In genomic region chr2:123993728-123994323, GRCh38 we compare ENCODE assay signal across 8 cellular contexts. TPM values are rescaled to one million over a fixed set of nuclear protein-coding genes. Genes with fewer than 3 reads are reported as not detected.
A peak's percentile ranks its signal among the peaks of the same experiment; 100 is the strongest.
DNase-seq lines count a peak whose midpoint lies in the region; ATAC-seq and TF ChIP-seq lines count a peak whose summit lies in the region.

No MANE protein-coding gene starts in this region.

- no peak for TF ChIP-seq RAD21 in HCT116 (IDR thresholded peaks at IDR 0.05; ENCODE audit: low read depth)

- TF ChIP-seq POLR2A in HCT116 (IDR thresholded peaks at IDR 0.05; ENCODE audit: borderline replicate concordance, extremely low read depth, insufficient read depth, insufficient read length), result no peak

- H3K4me3 ChIP-seq in HCT116 (replicated peaks in 1 of 2; ENCODE audit: low read depth in 1 of 2, low read length in 2 of 2), result no peak overlapping the region

- no peaks in the 10 kb centered on the region for H3K79me2 ChIP-seq in HCT116 (ENCODE audit: insufficient read depth, low read length)

- no peaks in the 10 kb centered on the region for H4K20me1 ChIP-seq in HCT116 (ENCODE audit: insufficient read depth)

- H3K4me3 Mint-ChIP-seq in activated CD4-positive, alpha-beta memory T cell treated with anti-CD3 and anti-CD28 coated beads for 36 hours, result no peak overlapping the region
- no peak overlapping the region for H3K4me3 Mint-ChIP-seq in activated CD4-positive, alpha-beta memory T cell treated with anti-CD3 and anti-CD28 coated beads, Interleukin-2, amount 10 ng/mL, durations not matched to agents 7 days and 5 days

- H3K4me2 ChIP-seq in HCT116 (ENCODE audit: low read length), result no peak overlapping the region

- no peak for ATAC-seq in HCT116
- ATAC-seq in HG03280 (IDR thresholded peaks at IDR 0.05; ENCODE audit: unreplicated experiment), result no peak

- CTCF ChIA-PET in activated CD4-positive, alpha-beta memory T cell treated with anti-CD3 and anti-CD28 coated beads for 36 hours (lab: Charles Lee), result interaction anchor here (1.4 kb wide), 1 partner anchor 10 kb away, joined by 5 read pairs; no protein-coding TSS in a partner anchor
- CTCF ChIA-PET in activated CD4-positive, alpha-beta memory T cell treated with anti-CD3 and anti-CD28 coated beads, Interleukin-2, amount 10 ng/mL, durations not matched to agents 7 days and 5 days (lab: Charles Lee), result no interaction called here
- CTCF ChIA-PET in HCT116 (lab: Charles Lee), result no interaction called here

- H3K9me2 ChIP-seq in HCT116 (ENCODE audit: insufficient read depth), result no peaks in the 10 kb centered on the region

- DNase-seq in activated CD4-positive, alpha-beta memory T cell treated with anti-CD3 and anti-CD28 coated beads for 36 hours, result peak; percentile 11
- DNase-seq in activated CD4-positive, alpha-beta memory T cell treated with anti-CD3 and anti-CD28 coated beads, Interleukin-2, amount 10 ng/mL, durations not matched to agents 7 days and 5 days, result no peak
- no peak for DNase-seq in HCT116 (ENCODE audit: low read depth, low spot score)
- peak; percentile 9 for DNase-seq in NCI-H146 treated with DMSO at 0.1 percent for 48 hours (lab: John Stamatoyannopoulos, UW; ENCODE audit: unreplicated experiment)
- DNase-seq in cerebellar cortex (ENCODE audit: low spot score), result peak; percentile 19
- DNase-seq in medulla oblongata (ENCODE audit: extremely low spot score), result peak; percentile 49
- no peak for DNase-seq in activated CD8-positive, alpha-beta memory T cell treated with anti-CD3 and anti-CD28 coated beads, Interleukin-2, amount 50 U/mL, for 48 hours

- H3K27ac ChIP-seq in HCT116 (ENCODE audit: low read depth, low read length), result no peak overlapping the region

- no TSS peak for BruUV-seq in HCT116 (replicated peaks; lab: Mats Ljungman, UMichigan)

- peak in 2 of 3 experiments; percentile 38 to 45; a peak in 4 of 6 replicates for TF ChIP-seq CTCF in HCT116 (IDR thresholded peaks at IDR 0.05 in 2 of 3, conservative IDR thresholded peaks at IDR 0.05 in 1 of 3; ENCODE audit: borderline replicate concordance in 1 of 3, insufficient read depth in 1 of 3, low read depth in 2 of 3, low read length in 2 of 3)

- no peaks in the 10 kb centered on the region for H3K4me1 ChIP-seq in HCT116 (ENCODE audit: control insufficient read depth in 1 of 2, insufficient read depth in 2 of 2, low read length in 2 of 2)

- POLR2A ChIA-PET in activated CD4-positive, alpha-beta memory T cell treated with anti-CD3 and anti-CD28 coated beads for 36 hours (lab: Charles Lee), result no interaction called here
- POLR2A ChIA-PET in activated CD4-positive, alpha-beta memory T cell treated with anti-CD3 and anti-CD28 coated beads, Interleukin-2, amount 10 ng/mL, durations not matched to agents 7 days and 5 days (lab: Charles Lee), result no interaction called here
- POLR2A ChIA-PET in HCT116 (lab: Charles Lee), result no interaction called here

- no peaks in the 10 kb centered on the region for H3K27me3 Mint-ChIP-seq in activated CD4-positive, alpha-beta memory T cell treated with anti-CD3 and anti-CD28 coated beads for 36 hours
- H3K27me3 Mint-ChIP-seq in activated CD4-positive, alpha-beta memory T cell treated with anti-CD3 and anti-CD28 coated beads, Interleukin-2, amount 10 ng/mL, durations not matched to agents 7 days and 5 days, result no peaks in the 10 kb centered on the region

- peaks cover 0 to 23% of the 10 kb centered on the region in 2 experiments; a peak in 2 of 4 replicates for H3K9me3 ChIP-seq in HCT116 (ENCODE audit: control insufficient read depth in 1 of 2, insufficient read depth in 1 of 2, low read depth in 1 of 2, low read length in 2 of 2)

- H3K27me3 ChIP-seq in HCT116 (ENCODE audit: insufficient read depth, low read length), result no peaks in the 10 kb centered on the region

- intact Hi-C loops in activated CD4-positive, alpha-beta memory T cell treated with anti-CD3 and anti-CD28 coated beads for 36 hours (cut with micrococcal nuclease), result no loop called here
- intact Hi-C loops in HCT116 (cut with micrococcal nuclease), result no loop called here

- RAD21 ChIA-PET in HCT116 (lab: Charles Lee; ENCODE audit: low non-redundant PET in 1 of 2, low total read pairs in 2 of 2, uncharacterized antibody in 2 of 2, unreplicated experiment in 2 of 2), result no interaction called here

- peaks cover 5% of the 10 kb centered on the region for H3K9me3 Mint-ChIP-seq in activated CD4-positive, alpha-beta memory T cell treated with anti-CD3 and anti-CD28 coated beads for 36 hours
- H3K9me3 Mint-ChIP-seq in activated CD4-positive, alpha-beta memory T cell treated with anti-CD3 and anti-CD28 coated beads, Interleukin-2, amount 10 ng/mL, durations not matched to agents 7 days and 5 days, result peaks cover 5% of the 10 kb centered on the region

- H3K27ac Mint-ChIP-seq in activated CD4-positive, alpha-beta memory T cell treated with anti-CD3 and anti-CD28 coated beads for 36 hours, result no peak overlapping the region
- H3K27ac Mint-ChIP-seq in activated CD4-positive, alpha-beta memory T cell treated with anti-CD3 and anti-CD28 coated beads, Interleukin-2, amount 10 ng/mL, durations not matched to agents 7 days and 5 days, result no peak overlapping the region

- no peak overlapping the region for H2AFZ ChIP-seq in HCT116 (ENCODE audit: low read depth, low read length, poor library complexity, severe bottlenecking)

- H3K9ac ChIP-seq in HCT116 (ENCODE audit: low read length), result no peak overlapping the region

- H3K36me3 Mint-ChIP-seq in activated CD4-positive, alpha-beta memory T cell treated with anti-CD3 and anti-CD28 coated beads for 36 hours, result no peaks in the 10 kb centered on the region
- no peaks in the 10 kb centered on the region for H3K36me3 Mint-ChIP-seq in activated CD4-positive, alpha-beta memory T cell treated with anti-CD3 and anti-CD28 coated beads, Interleukin-2, amount 10 ng/mL, durations not matched to agents 7 days and 5 days (ENCODE audit: low read depth)

- H3K4me1 Mint-ChIP-seq in activated CD4-positive, alpha-beta memory T cell treated with anti-CD3 and anti-CD28 coated beads for 36 hours (ENCODE audit: low read depth), result peaks cover 4% of the 10 kb centered on the region
- no peaks in the 10 kb centered on the region for H3K4me1 Mint-ChIP-seq in activated CD4-positive, alpha-beta memory T cell treated with anti-CD3 and anti-CD28 coated beads, Interleukin-2, amount 10 ng/mL, durations not matched to agents 7 days and 5 days

- H3K36me3 ChIP-seq in HCT116 (ENCODE audit: control insufficient read depth in 1 of 2, insufficient read depth in 2 of 2, low read length in 2 of 2), result no peaks in the 10 kb centered on the region

TF ChIP-seq in HCT116, 20 proteins besides CTCF, POLR2A, EP300 and RAD21 (continues in another document):
- TF ChIP-seq SP1 (IDR thresholded peaks at IDR 0.05; ENCODE audit: low read depth), result no peak
- no peak for TF ChIP-seq SRF (IDR thresholded peaks at IDR 0.05; ENCODE audit: low read depth)
- no peak for TF ChIP-seq ZNF274 (IDR thresholded peaks at IDR 0.05; ENCODE audit: low read depth, low read length)
- TF ChIP-seq, protein P1, sequence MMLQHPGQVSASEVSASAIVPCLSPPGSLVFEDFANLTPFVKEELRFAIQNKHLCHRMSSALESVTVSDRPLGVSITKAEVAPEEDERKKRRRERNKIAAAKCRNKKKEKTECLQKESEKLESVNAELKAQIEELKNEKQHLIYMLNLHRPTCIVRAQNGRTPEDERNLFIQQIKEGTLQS (IDR thresholded peaks at IDR 0.05), result no peak
- no peak for TF ChIP-seq JUND (IDR thresholded peaks at IDR 0.05)
- no peak for TF ChIP-seq ELF1 (IDR thresholded peaks at IDR 0.05; ENCODE audit: borderline replicate concordance, low read depth)
- no peak for TF ChIP-seq FOSL1 (IDR thresholded peaks at IDR 0.05; ENCODE audit: low read depth)
- no peak for TF ChIP-seq EZH2 (IDR thresholded peaks at IDR 0.05)
- no peak for TF ChIP-seq YY1 (IDR thresholded peaks at IDR 0.05; ENCODE audit: extremely low read depth, insufficient replicate concordance, low read depth, low read length)
- TF ChIP-seq, protein P2, sequence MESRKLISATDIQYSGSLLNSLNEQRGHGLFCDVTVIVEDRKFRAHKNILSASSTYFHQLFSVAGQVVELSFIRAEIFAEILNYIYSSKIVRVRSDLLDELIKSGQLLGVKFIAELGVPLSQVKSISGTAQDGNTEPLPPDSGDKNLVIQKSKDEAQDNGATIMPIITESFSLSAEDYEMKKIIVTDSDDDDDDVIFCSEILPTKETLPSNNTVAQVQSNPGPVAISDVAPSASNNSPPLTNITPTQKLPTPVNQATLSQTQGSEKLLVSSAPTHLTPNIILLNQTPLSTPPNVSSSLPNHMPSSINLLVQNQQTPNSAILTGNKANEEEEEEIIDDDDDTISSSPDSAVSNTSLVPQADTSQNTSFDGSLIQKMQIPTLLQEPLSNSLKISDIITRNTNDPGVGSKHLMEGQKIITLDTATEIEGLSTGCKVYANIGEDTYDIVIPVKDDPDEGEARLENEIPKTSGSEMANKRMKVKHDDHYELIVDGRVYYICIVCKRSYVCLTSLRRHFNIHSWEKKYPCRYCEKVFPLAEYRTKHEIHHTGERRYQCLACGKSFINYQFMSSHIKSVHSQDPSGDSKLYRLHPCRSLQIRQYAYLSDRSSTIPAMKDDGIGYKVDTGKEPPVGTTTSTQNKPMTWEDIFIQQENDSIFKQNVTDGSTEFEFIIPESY (IDR thresholded peaks at IDR 0.05; ENCODE audit: extremely low read depth, insufficient replicate concordance, low read length), result no peak
- no peak for TF ChIP-seq EZH2phosphoT487 (IDR thresholded peaks at IDR 0.05; ENCODE audit: borderline replicate concordance)
- no peak for TF ChIP-seq SIN3A (IDR thresholded peaks at IDR 0.05; ENCODE audit: low read depth)
- TF ChIP-seq TCF7L2 (IDR thresholded peaks at IDR 0.05; ENCODE audit: borderline replicate concordance, extremely low read depth, insufficient read depth, insufficient read length), result no peak
- TF ChIP-seq POLR2AphosphoS5 (IDR thresholded peaks at IDR 0.05; ENCODE audit: low read depth, low read length), result no peak
- TF ChIP-seq CBX3 (IDR thresholded peaks at IDR 0.05; ENCODE audit: low read depth), result no peak

RNA-seq across cellular contexts. Expression of gene CNTNAP5, which starts 31.3 kb away (rescaled TPM):
- not detected for total RNA-seq in activated CD4-positive, alpha-beta memory T cell treated with anti-CD3 and anti-CD28 coated beads for 36 hours
- not detected for total RNA-seq in activated CD4-positive, alpha-beta memory T cell treated with anti-CD3 and anti-CD28 coated beads, Interleukin-2, amount 10 ng/mL, durations not matched to agents 7 days and 5 days
- total RNA-seq in HCT116 (2021; ENCODE audit: unreplicated experiment), result not detected
- polyA plus RNA-seq in HCT116 (2012), result not detected in 2 replicates

Comparison
In these comparisons a context has a peak if more than half of its experiments do, and no peak if none do; other contexts are left out.
1. DNase-seq: peak in activated CD4-positive, alpha-beta memory T cell treated with anti-CD3 and anti-CD28 coated beads for 36 hours (single experiment), NCI-H146 treated with DMSO at 0.1 percent for 48 hours (single experiment), cerebellar cortex (single experiment) and medulla oblongata (single experiment); none in activated CD4-positive, alpha-beta memory T cell treated with anti-CD3 and anti-CD28 coated beads, Interleukin-2, amount 10 ng/mL, durations not matched to agents 7 days and 5 days (single experiment), HCT116 (single experiment) and activated CD8-positive, alpha-beta memory T cell treated with anti-CD3 and anti-CD28 coated beads, Interleukin-2, amount 50 U/mL, for 48 hours (single experiment).